In the genomic region with DNA sequence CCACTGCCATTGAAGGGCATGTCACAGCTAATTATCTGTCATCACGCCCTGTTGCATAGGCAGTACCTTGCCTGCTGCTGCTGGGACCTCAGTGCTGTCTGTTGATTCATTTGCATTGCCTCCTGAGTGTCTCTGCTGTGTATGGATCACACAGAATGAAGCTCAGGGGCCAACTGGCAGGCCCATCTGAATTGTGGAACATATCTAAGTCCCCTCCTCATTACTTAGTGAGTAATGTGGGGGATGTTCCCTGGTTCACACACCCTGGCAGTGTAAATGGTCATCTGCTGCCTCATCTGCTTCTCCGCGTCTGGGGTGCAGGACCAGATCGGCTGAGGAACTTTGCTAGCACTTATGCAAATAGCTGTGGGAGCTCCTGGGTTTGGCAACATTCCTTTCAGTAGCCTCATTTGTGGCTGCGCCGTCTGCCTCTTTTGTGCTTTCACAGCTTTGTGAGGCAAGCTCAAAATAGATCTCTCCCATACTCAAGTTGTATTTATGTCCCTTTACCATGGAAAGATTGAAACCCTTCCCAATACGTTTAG, we compare ENCODE assay signal across 13 cellular contexts. TPM values are rescaled to one million over a fixed set of nuclear protein-coding genes. Genes with fewer than 3 reads are reported as not detected.
A peak's percentile ranks its signal among the peaks of the same experiment; 100 is the strongest.
DNase-seq lines count a peak whose midpoint lies in the region; ATAC-seq, FAIRE-seq and TF ChIP-seq lines count a peak whose summit lies in the region.
"Had no signal": no experiment of that assay in that cellular context is flagged by ENCODE, and none has a peak within 500 bp of the region (broad histone marks: within the 10 kb centered on the region; RNA-seq: fewer than 3 reads in every experiment).

No MANE protein-coding gene starts in this region.

- TF ChIP-seq CTCF in H9 (conservative IDR thresholded peaks at IDR 0.05) (no peak), RWPE2 (IDR thresholded peaks at IDR 0.05; ENCODE audit: poor library complexity, severe bottlenecking) (no peak), foreskin keratinocyte (conservative IDR thresholded peaks at IDR 0.05) (no peak), kidney (IDR thresholded peaks at IDR 0.05; ENCODE audit: borderline replicate concordance, extremely low read depth, insufficient read depth) (no peak)

- ATAC-seq in RWPE2 (ENCODE audit: low read depth) (peak; percentile 40; the same call in 1 of the 3 replicates), foreskin keratinocyte (peak; percentile 85)

- peak overlapping the region; percentile 0 to 40; a peak in 3 of 5 replicates for H3K4me3 Mint-ChIP-seq in H9

- no peak overlapping the region for H4K8ac ChIP-seq in H9 (replicated peaks; ENCODE audit: insufficient read length, low read depth, low read length)
- no peak overlapping the region for H4K8ac ChIP-seq in neuronal stem cell (ENCODE audit: low read depth, low read length)

- H3K23ac ChIP-seq in H9 (ENCODE audit: insufficient read length, low read depth, low read length) (no peak overlapping the region), neuronal stem cell (ENCODE audit: low read depth, low read length, poor library complexity) (no peak overlapping the region)

- H3K27ac ChIP-seq in H9 (ENCODE audit: insufficient read length, low read depth, low read length) = no peak overlapping the region
- H3K27ac ChIP-seq in RWPE2 (ENCODE audit: poor library complexity, severe bottlenecking) = no peak overlapping the region
- H3K27ac ChIP-seq in foreskin keratinocyte = peak overlapping the region; percentile 63
- H3K27ac ChIP-seq in neuronal stem cell (replicated peaks; ENCODE audit: low read length) = peak overlapping the region; percentile 86
- H3K27ac ChIP-seq in kidney (ENCODE audit: low read depth in 2 of 2, low read length in 2 of 2) = no peak overlapping the region
- H3K27ac ChIP-seq: prostate gland had no signal

- H3K27ac Mint-ChIP-seq in H9 = peak overlapping the region in 2 of 3 experiments; percentile 83 to 84; a peak in 5 of 7 replicates

- FAIRE-seq in kidney (lab: Jason Lieb, UNC) = no peak

- H3K79me1 ChIP-seq in H9 (ENCODE audit: insufficient read depth, low read depth, low read length, poor library complexity, severe bottlenecking) (no peaks in the 10 kb centered on the region), neuronal stem cell (ENCODE audit: low read depth, low read length) (no peaks in the 10 kb centered on the region)

- no peak overlapping the region for H4K5ac ChIP-seq in H9 (ENCODE audit: insufficient read length, low read depth, low read length)

- DNase-seq in H9 = peak; percentile 72
- no peak for DNase-seq in RWPE2 (ENCODE audit: low spot score)
- peak; percentile 60 to 61 for DNase-seq in foreskin keratinocyte
- DNase-seq in neuronal stem cell (ENCODE audit: low spot score) = peak; percentile 59
- DNase-seq in activated CD4-positive, alpha-beta T cell treated with anti-CD3 and anti-CD28 coated beads for 4 hours = no peak
- no peak for DNase-seq in activated gamma-delta T cell (lab: John Stamatoyannopoulos, UW)
- no peak for DNase-seq in kidney
- no peak for DNase-seq in NCI-H1105 treated with DMSO at 0.1 percent for 48 hours (lab: John Stamatoyannopoulos, UW)
- DNase-seq: activated gamma-delta T cell treated with Interleukin-2 at 50 U/mL for 16 hours, DMS79, T-helper 9 cell had no signal

- WGBS in H9 (ENCODE audit: extremely low coverage, insufficient read length, low lambda C conversion rate) = no CpG with 5 or more reads among the region's 7 CpGs
- no CpG with 5 or more reads among the region's 7 CpGs for WGBS in neuronal stem cell (ENCODE audit: extremely low coverage in 2 of 2, insufficient read length in 2 of 2, insufficient replicate concordance in 1 of 2), 2 donors

- H3K18ac ChIP-seq in H9 (ENCODE audit: insufficient read length, low read depth, low read length) (peak overlapping the region; percentile 22), neuronal stem cell (ENCODE audit: low read length) (no peak overlapping the region)

- H2BK15ac ChIP-seq in H9 (ENCODE audit: low read depth, low read length) = no peak overlapping the region
- no peak overlapping the region for H2BK15ac ChIP-seq in neuronal stem cell (ENCODE audit: low read length)

- H3K4me1 ChIP-seq in H9 (ENCODE audit: insufficient read depth, low read length) (peaks cover 2% of the 10 kb centered on the region; the same call in 1 of the 2 replicates), RWPE2 (ENCODE audit: insufficient read depth, poor library complexity, severe bottlenecking) (peaks cover 4% of the 10 kb centered on the region), foreskin keratinocyte (peaks cover 16% of the 10 kb centered on the region), neuronal stem cell (ENCODE audit: control insufficient read depth in 2 of 2, insufficient read depth in 1 of 2, low read depth in 1 of 2, low read length in 2 of 2) (peaks cover 4 to 5% of the 10 kb centered on the region in 2 donors), kidney (ENCODE audit: control insufficient read depth in 1 of 2, insufficient read depth in 1 of 2, low read depth in 1 of 2, low read length in 2 of 2) (no peaks in the 10 kb centered on the region)
- H3K4me1 ChIP-seq: prostate gland had no signal

- H3K27me3 ChIP-seq in H9 (ENCODE audit: insufficient read depth, low read length) = no peaks in the 10 kb centered on the region
- no peaks in the 10 kb centered on the region for H3K27me3 ChIP-seq in RWPE2 (ENCODE audit: insufficient read depth, poor library complexity, severe bottlenecking)
- no peaks in the 10 kb centered on the region for H3K27me3 ChIP-seq in foreskin keratinocyte
- H3K27me3 ChIP-seq in neuronal stem cell (ENCODE audit: control insufficient read depth in 3 of 3, insufficient read depth in 3 of 3, low read depth in 1 of 3, low read length in 3 of 3) = no peaks in the 10 kb centered on the region

- H3K36me3 Mint-ChIP-seq in H9 (ENCODE audit: insufficient read depth in 1 of 3, low read depth in 3 of 3) = no peaks in the 10 kb centered on the region

- H3K79me2 ChIP-seq in H9 (ENCODE audit: insufficient read depth, low read length) = no peaks in the 10 kb centered on the region

- H3K4me3 ChIP-seq in RWPE2 (ENCODE audit: severe bottlenecking) = no peak overlapping the region
- peak overlapping the region; percentile 40 to 74 for H3K4me3 ChIP-seq in neuronal stem cell (ENCODE audit: low read length in 2 of 2)
- H3K4me3 ChIP-seq in kidney (ENCODE audit: low read length in 2 of 2) = no peak overlapping the region
- H3K4me3 ChIP-seq: prostate gland had no signal

- H3K23me2 ChIP-seq in H9 (ENCODE audit: insufficient read length, low read depth, low read length, poor library complexity, severe bottlenecking) = no peaks in the 10 kb centered on the region

- H2BK12ac ChIP-seq in H9 (ENCODE audit: insufficient read length, low read depth, low read length) (no peak overlapping the region), neuronal stem cell (ENCODE audit: low read length) (no peak overlapping the region)

- no peak overlapping the region for H3K4ac ChIP-seq in H9 (ENCODE audit: low read depth, low read length)
- H3K4ac ChIP-seq in neuronal stem cell (ENCODE audit: low read length) = no peak overlapping the region

- H3K4me2 ChIP-seq in H9 (ENCODE audit: insufficient read depth, insufficient read length, low read length) (peak overlapping the region; percentile 32), neuronal stem cell (ENCODE audit: insufficient read depth, low read length, poor library complexity, severe bottlenecking) (peak overlapping the region; percentile 63)

- H2BK5ac ChIP-seq in H9 (ENCODE audit: insufficient read length, low read length) (no peak overlapping the region), neuronal stem cell (ENCODE audit: low read length) (no peak overlapping the region)

- no peaks in the 10 kb centered on the region for H3K9me3 Mint-ChIP-seq in H9

- intact Hi-C loops in kidney (cut with DNase I) = no loop called here

- no peak overlapping the region for H2BK120ac ChIP-seq in H9 (ENCODE audit: low read depth, low read length, poor library complexity, severe bottlenecking)
- no peak overlapping the region for H2BK120ac ChIP-seq in neuronal stem cell (ENCODE audit: low read depth, low read length)

- peaks cover 11 to 12% of the 10 kb centered on the region in 2 experiments for H3K4me1 Mint-ChIP-seq in H9

- H3K14ac ChIP-seq in H9 (ENCODE audit: insufficient read depth, low read length) (no peak overlapping the region), neuronal stem cell (ENCODE audit: low read length) (no peak overlapping the region)

- H2AFZ ChIP-seq in H9 (ENCODE audit: low read length) (peak overlapping the region; percentile 74), neuronal stem cell (ENCODE audit: low read length) (peak overlapping the region; percentile 88)

- H4K20me1 ChIP-seq in H9 (ENCODE audit: control insufficient read depth, insufficient read depth, insufficient read length) = no peaks in the 10 kb centered on the region

- no peak overlapping the region for H3K56ac ChIP-seq in H9 (ENCODE audit: insufficient read length, low read depth, low read length)

- no peaks in the 10 kb centered on the region for H3K36me3 ChIP-seq in RWPE2 (ENCODE audit: low read depth)
- H3K36me3 ChIP-seq in neuronal stem cell (replicated peaks in 1 of 2; ENCODE audit: control insufficient read depth in 2 of 2, insufficient read depth in 2 of 2, low read length in 2 of 2) = no peaks in the 10 kb centered on the region
- H3K36me3 ChIP-seq in kidney (ENCODE audit: control insufficient read depth in 1 of 2, insufficient read depth in 2 of 2, low read length in 2 of 2) = no peaks in the 10 kb centered on the region
- H3K36me3 ChIP-seq: prostate gland had no signal

- H4K91ac ChIP-seq in H9 (ENCODE audit: insufficient read length, low read depth, low read length) = no peak overlapping the region
- H4K91ac ChIP-seq in neuronal stem cell (ENCODE audit: low read depth, low read length, poor library complexity) = no peak overlapping the region

- no peaks in the 10 kb centered on the region for H3K27me3 Mint-ChIP-seq in H9 (ENCODE audit: low read depth)

- H3T11ph ChIP-seq in H9 (ENCODE audit: low read length) = no peak overlapping the region

- H2BK20ac ChIP-seq in H9 (ENCODE audit: low read depth, low read length, poor library complexity, severe bottlenecking) = no peak overlapping the region

- no peak overlapping the region for H2AK5ac ChIP-seq in H9 (ENCODE audit: insufficient read length, low read length)
- no peak overlapping the region for H2AK5ac ChIP-seq in neuronal stem cell (ENCODE audit: low read depth, low read length)

- H3K9me3 ChIP-seq in H9 (ENCODE audit: control insufficient read depth, low read depth, low read length) = no peaks in the 10 kb centered on the region
- no peaks in the 10 kb centered on the region for H3K9me3 ChIP-seq in RWPE2 (ENCODE audit: severe bottlenecking)
- H3K9me3 ChIP-seq in neuronal stem cell (replicated peaks in 1 of 2; ENCODE audit: control insufficient read depth in 2 of 2, insufficient read depth in 1 of 2, low read depth in 1 of 2, low read length in 2 of 2) = no peaks in the 10 kb centered on the region
- H3K9me3 ChIP-seq in kidney (ENCODE audit: control insufficient read depth in 1 of 2, low read length in 2 of 2) = no peaks in the 10 kb centered on the region
- H3K9me3 ChIP-seq: prostate gland had no signal

- H3K9ac ChIP-seq in H9 (ENCODE audit: extremely low read depth, insufficient read length, low read length) = no peak overlapping the region
- no peak overlapping the region for H3K9ac ChIP-seq in neuronal stem cell (ENCODE audit: low read depth, low read length, poor library complexity)
- no peak overlapping the region for H3K9ac ChIP-seq in kidney (ENCODE audit: low read length in 2 of 2)

RNA-seq across cellular contexts. Expression of gene TYRP1, which starts 25.4 kb away (rescaled TPM):
- 0.18 TPM in 1 of 2 replicates, not detected in the other for total RNA-seq in H9 (2021)
- 0.18 and 0.61 TPM in 2 replicates for total RNA-seq in foreskin keratinocyte
- 0.10 and 0.22 TPM in 2 replicates for polyA plus RNA-seq in foreskin keratinocyte
- 0.08 TPM for polyA plus RNA-seq in neuronal stem cell (2013, experiment 1 of 2)
- polyA plus RNA-seq in neuronal stem cell (2013, experiment 2 of 2) = 0.06 TPM
- total RNA-seq in kidney = 0.41 TPM
- 10.0 TPM for polyA plus RNA-seq in kidney (ENCODE audit: insufficient read depth, low read depth, low replicate concordance)
- total RNA-seq: NCI-H460 had no signal

RNA-seq across cellular contexts. Expression of gene LURAP1L, which starts 56.3 kb away (rescaled TPM):
- total RNA-seq in H9 (2021) (0.13 TPM in 1 of 2 replicates, not detected in the other), foreskin keratinocyte (3.6 TPM in 2 replicates), kidney (11.1 TPM)
- polyA plus RNA-seq in foreskin keratinocyte (2.4 and 2.7 TPM in 2 replicates), kidney (ENCODE audit: insufficient read depth, low read depth, low replicate concordance) (3.8 TPM)
- 1.3 TPM for polyA plus RNA-seq in neuronal stem cell (2013, experiment 1 of 2)
- 1.0 TPM for polyA plus RNA-seq in neuronal stem cell (2013, experiment 2 of 2)

Comparison
In these comparisons a context has a peak if more than half of its experiments do, and no peak if none do; other contexts are left out.
1. DNase-seq: peak in H9 (single experiment), foreskin keratinocyte (2 of 2) and neuronal stem cell (single experiment); none in RWPE2 (single experiment), activated CD4-positive, alpha-beta T cell treated with anti-CD3 and anti-CD28 coated beads for 4 hours (0 of 2), activated gamma-delta T cell (single experiment), kidney (single experiment) and NCI-H1105 treated with DMSO at 0.1 percent for 48 hours (single experiment).
2. H3K27ac ChIP-seq: peak in foreskin keratinocyte (single experiment) and neuronal stem cell (single experiment); none in H9 (single experiment), RWPE2 (single experiment) and kidney (0 of 2).
3. H3K4me3 ChIP-seq: peak in neuronal stem cell (2 of 2); none in RWPE2 (single experiment) and kidney (0 of 2).